ENCODE assay signal across 1 cellular context in the genomic region with DNA sequence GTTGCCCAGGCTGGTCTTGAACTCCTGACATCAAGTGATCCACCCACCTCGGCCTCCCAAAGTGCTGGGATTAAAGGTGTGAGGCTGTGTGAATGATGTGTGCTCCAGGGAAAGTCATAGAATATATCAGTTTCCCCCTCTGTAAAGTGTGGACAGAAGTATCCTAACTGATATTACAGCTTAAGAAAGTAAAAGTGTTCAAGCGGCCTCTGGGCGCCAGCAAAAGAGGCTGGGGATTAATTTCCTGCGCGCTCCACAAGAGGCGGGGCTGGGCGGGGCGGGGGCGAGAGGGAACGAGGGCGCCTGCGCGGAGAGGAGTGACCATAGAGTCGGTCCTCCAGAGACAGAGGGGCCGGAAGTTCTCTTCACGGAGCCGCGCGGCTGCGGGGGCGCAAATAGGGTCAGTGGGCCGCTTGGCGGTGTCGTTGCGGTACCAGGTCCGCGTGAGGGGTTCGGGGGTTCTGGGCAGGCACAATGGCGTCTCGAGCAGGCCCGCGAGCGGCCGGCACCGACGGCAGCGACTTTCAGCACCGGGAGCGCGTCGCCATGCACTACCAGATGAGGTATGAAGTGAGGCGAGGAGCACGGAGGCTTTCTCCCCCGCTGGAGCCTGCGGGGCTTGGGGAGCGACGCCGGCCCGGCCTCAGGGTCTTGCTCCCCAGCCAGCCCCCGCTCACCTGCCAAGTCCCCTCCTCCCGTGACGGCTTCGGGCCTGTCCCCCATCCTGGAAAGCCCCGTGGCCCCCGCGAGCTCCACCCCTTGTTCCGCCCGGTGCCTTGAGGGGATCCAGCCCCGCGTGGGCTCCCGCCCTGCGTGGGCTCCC.
A peak's percentile ranks its signal among the peaks of the same experiment; 100 is the strongest.
TF ChIP-seq lines count a peak whose summit lies in the region.

TSS of gene JAGN1 (plus strand) at position 362 of the 823 bp plus-strand sequence. CDS start at position 475, 113 bp downstream.

TF ChIP-seq in HepG2, 621 proteins besides CTCF, POLR2A, EP300 and RAD21 (continued from another document and continues in another):
- 0 out of 2 replicates have a peak, but pooled peaks have one; percentile 68 for TF ChIP-seq RNF219 (CRISPR knock-in tag; IDR thresholded peaks at IDR 0.05)
- TF ChIP-seq SMARCE1 (IDR thresholded peaks at IDR 0.05; ENCODE audit: borderline replicate concordance): no peak
- peak; percentile 60; the same call in 1 of the 2 replicates for TF ChIP-seq NFIC (IDR thresholded peaks at IDR 0.05; ENCODE audit: low read length)
- TF ChIP-seq ZNF510 (CRISPR knock-in tag; IDR thresholded peaks at IDR 0.05; ENCODE audit: low read depth): peak; percentile 58; the same call in 1 of the 2 replicates
- peak; percentile 72; the same call in 1 of the 2 replicates for TF ChIP-seq MEIS2 (CRISPR knock-in tag; IDR thresholded peaks at IDR 0.05)
- TF ChIP-seq THAP7 (CRISPR knock-in tag; IDR thresholded peaks at IDR 0.05): peak; percentile 50; the same call in 1 of the 2 replicates
- peak; percentile 91 for TF ChIP-seq PATZ1 (CRISPR knock-in tag; IDR thresholded peaks at IDR 0.05)
- TF ChIP-seq, protein P1, sequence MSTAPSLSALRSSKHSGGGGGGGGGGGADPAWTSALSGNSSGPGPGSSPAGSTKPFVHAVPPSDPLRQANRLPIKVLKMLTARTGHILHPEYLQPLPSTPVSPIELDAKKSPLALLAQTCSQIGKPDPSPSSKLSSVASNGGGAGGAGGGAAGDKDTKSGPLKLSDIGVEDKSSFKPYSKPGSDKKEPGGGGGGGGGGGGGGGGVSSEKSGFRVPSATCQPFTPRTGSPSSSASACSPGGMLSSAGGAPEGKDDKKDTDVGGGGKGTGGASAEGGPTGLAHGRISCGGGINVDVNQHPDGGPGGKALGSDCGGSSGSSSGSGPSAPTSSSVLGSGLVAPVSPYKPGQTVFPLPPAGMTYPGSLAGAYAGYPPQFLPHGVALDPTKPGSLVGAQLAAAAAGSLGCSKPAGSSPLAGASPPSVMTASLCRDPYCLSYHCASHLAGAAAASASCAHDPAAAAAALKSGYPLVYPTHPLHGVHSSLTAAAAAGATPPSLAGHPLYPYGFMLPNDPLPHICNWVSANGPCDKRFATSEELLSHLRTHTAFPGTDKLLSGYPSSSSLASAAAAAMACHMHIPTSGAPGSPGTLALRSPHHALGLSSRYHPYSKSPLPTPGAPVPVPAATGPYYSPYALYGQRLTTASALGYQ (CRISPR knock-in tag; IDR thresholded peaks at IDR 0.05): 0 out of 2 replicates have a peak, but pooled peaks have one; percentile 51
- no peak for TF ChIP-seq RNF2 (conservative IDR thresholded peaks at IDR 0.05; ENCODE audit: low read depth)
- TF ChIP-seq ZNF563 (CRISPR knock-in tag; IDR thresholded peaks at IDR 0.05): peak; percentile 91
- peak; percentile 95 for TF ChIP-seq ARNT2 (CRISPR knock-in tag; IDR thresholded peaks at IDR 0.05; ENCODE audit: low read depth)
- TF ChIP-seq, protein P2, sequence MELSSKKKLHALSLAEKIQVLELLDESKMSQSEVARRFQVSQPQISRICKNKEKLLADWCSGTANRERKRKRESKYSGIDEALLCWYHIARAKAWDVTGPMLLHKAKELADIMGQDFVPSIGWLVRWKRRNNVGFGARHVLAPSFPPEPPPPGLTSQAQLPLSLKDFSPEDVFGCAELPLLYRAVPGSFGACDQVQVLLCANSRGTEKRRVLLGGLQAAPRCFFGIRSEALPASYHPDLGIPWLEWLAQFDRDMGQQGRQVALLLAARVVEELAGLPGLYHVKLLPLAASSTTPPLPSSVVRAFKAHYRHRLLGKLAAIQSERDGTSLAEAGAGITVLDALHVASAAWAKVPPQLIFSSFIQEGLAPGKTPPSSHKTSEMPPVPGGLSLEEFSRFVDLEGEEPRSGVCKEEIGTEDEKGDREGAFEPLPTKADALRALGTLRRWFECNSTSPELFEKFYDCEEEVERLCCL (CRISPR knock-in tag; IDR thresholded peaks at IDR 0.05; ENCODE audit: borderline replicate concordance): peak; percentile 68; the same call in 1 of the 2 replicates
- TF ChIP-seq, protein P3, sequence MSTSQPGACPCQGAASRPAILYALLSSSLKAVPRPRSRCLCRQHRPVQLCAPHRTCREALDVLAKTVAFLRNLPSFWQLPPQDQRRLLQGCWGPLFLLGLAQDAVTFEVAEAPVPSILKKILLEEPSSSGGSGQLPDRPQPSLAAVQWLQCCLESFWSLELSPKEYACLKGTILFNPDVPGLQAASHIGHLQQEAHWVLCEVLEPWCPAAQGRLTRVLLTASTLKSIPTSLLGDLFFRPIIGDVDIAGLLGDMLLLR (CRISPR knock-in tag; IDR thresholded peaks at IDR 0.05): peak; percentile 77; the same call in 1 of the 2 replicates
- no peak for TF ChIP-seq HNRNPUL1 (IDR thresholded peaks at IDR 0.05; ENCODE audit: low read depth, low read length)
- TF ChIP-seq SIN3B (IDR thresholded peaks at IDR 0.05; ENCODE audit: low read length): no peak
- TF ChIP-seq CAMTA2 (CRISPR knock-in tag; IDR thresholded peaks at IDR 0.05; ENCODE audit: borderline replicate concordance): 0 out of 2 replicates have a peak, but pooled peaks have one; percentile 43
- no peak for TF ChIP-seq ZNF318 (CRISPR knock-in tag; IDR thresholded peaks at IDR 0.05)
- 0 out of 2 replicates have a peak, but pooled peaks have one; percentile 35 for TF ChIP-seq RARG (CRISPR knock-in tag; IDR thresholded peaks at IDR 0.05; ENCODE audit: low read depth)
- TF ChIP-seq ZNF546 (CRISPR knock-in tag; conservative IDR thresholded peaks at IDR 0.05): no peak
- TF ChIP-seq MTF1 (CRISPR knock-in tag; IDR thresholded peaks at IDR 0.05): 0 out of 2 replicates have a peak, but pooled peaks have one; percentile 30
- TF ChIP-seq TP53 (CRISPR knock-in tag; conservative IDR thresholded peaks at IDR 0.05): peak; percentile 53; the same call in 1 of the 2 replicates
- no peak for TF ChIP-seq PAF1 (CRISPR knock-in tag; IDR thresholded peaks at IDR 0.05)
- peak; percentile 89; the same call in 1 of the 2 replicates for TF ChIP-seq KAT7 (CRISPR knock-in tag; IDR thresholded peaks at IDR 0.05; ENCODE audit: borderline replicate concordance)
- TF ChIP-seq, protein P4, sequence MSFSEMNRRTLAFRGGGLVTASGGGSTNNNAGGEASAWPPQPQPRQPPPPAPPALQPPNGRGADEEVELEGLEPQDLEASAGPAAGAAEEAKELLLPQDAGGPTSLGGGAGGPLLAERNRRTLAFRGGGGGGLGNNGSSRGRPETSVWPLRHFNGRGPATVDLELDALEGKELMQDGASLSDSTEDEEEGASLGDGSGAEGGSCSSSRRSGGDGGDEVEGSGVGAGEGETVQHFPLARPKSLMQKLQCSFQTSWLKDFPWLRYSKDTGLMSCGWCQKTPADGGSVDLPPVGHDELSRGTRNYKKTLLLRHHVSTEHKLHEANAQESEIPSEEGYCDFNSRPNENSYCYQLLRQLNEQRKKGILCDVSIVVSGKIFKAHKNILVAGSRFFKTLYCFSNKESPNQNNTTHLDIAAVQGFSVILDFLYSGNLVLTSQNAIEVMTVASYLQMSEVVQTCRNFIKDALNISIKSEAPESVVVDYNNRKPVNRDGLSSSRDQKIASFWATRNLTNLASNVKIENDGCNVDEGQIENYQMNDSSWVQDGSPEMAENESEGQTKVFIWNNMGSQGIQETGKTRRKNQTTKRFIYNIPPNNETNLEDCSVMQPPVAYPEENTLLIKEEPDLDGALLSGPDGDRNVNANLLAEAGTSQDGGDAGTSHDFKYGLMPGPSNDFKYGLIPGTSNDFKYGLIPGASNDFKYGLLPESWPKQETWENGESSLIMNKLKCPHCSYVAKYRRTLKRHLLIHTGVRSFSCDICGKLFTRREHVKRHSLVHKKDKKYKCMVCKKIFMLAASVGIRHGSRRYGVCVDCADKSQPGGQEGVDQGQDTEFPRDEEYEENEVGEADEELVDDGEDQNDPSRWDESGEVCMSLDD (CRISPR knock-in tag; IDR thresholded peaks at IDR 0.05; ENCODE audit: borderline replicate concordance): peak; percentile 88
